24 cellular contexts compared by ENCODE assay signal in the genomic region with DNA sequence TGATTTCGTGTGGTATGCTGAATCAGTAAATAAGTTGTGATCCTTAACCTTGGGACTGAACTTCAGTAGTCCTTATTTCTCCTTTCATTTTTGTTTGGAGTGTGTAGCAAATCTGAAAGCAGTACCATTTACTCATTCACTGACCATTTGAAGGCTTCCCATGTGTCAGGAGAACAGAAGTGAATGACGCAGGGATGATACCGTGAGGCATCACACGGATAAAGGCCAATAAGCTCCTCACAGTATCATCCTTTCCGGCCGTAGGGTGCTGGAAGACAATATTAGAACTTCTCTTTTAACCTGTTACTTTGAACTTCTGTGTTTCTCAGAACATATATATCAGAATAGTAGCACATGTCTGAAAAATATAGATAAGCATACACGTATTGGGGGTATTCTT.
"Had no signal": no experiment of that assay in that cellular context is flagged by ENCODE, and none has a peak within 500 bp of the region (broad histone marks: within the 10 kb centered on the region; RNA-seq: fewer than 3 reads in every experiment).

No MANE protein-coding gene starts in this region.

- ATAC-seq: activated T-cell treated with anti-CD3 and anti-CD28 coated beads, Interleukin-2, amount 50 U/mL, for 4 hours; foreskin keratinocyte; sciatic nerve; stimulated activated naive B cell treated with anti-CD40 and anti-IgM and Interleukin-4, amounts not matched to agents 10 μg/mL and 1 μg/mL and 100 μg/mL, for 72 hours had no signal

- H3K9me3 ChIP-seq: left ventricle myocardium inferior, transverse colon, uterus had no signal

- H3K27ac ChIP-seq: epithelial cell of prostate, foreskin keratinocyte, left ventricle myocardium inferior, transverse colon, uterus had no signal

- H3K4me1 ChIP-seq: uterus had no signal

- H3K4me3 ChIP-seq: left ventricle myocardium inferior, smooth muscle cell, transverse colon, uterus had no signal

- DNase-seq: activated CD4-positive, alpha-beta T cell treated with anti-CD3 and anti-CD28 coated beads for 4 hours; activated CD4-positive, alpha-beta T cell treated with anti-CD3 and anti-CD28 coated beads, Interleukin-2, amount 50 U/mL, for 48 hours; activated CD4-positive, CD25-positive, alpha-beta regulatory T cell; activated CD8-positive, alpha-beta memory T cell treated with anti-CD3 and anti-CD28 coated beads, Interleukin-2, amount 50 U/mL, for 48 hours; activated naive CD4-positive, alpha-beta T cell; activated naive CD8-positive, alpha-beta T cell treated with anti-CD3 and anti-CD28 coated beads for 36 hours; activated T-cell treated with anti-CD3 and anti-CD28 coated beads, Interleukin-2, amount 50 U/mL, for 4 hours; amygdala; cortex of kidney; foreskin keratinocyte; hippocampal formation; kidney glomerular epithelial cell; left ventricle myocardium inferior; nucleus accumbens; stimulated activated CD4-positive, alpha-beta T cell treated with anti-CD3 and anti-CD28 coated beads, Interleukin-15, amount 100 ng/mL, for 24 hours; stimulated activated naive B cell treated with anti-CD40 and anti-IgM and Interleukin-4, amounts not matched to agents 10 μg/mL and 1 μg/mL and 100 μg/mL, for 72 hours; T-helper 1 cell; transverse colon; uterus had no signal

- H3K27me3 ChIP-seq: foreskin keratinocyte, transverse colon, uterus had no signal

- H3K9me3 Mint-ChIP-seq: nephron had no signal

- H3K4me3 Mint-ChIP-seq: activated naive CD8-positive, alpha-beta T cell treated with anti-CD3 and anti-CD28 coated beads for 36 hours; activated T-cell treated with anti-CD3 and anti-CD28 coated beads, Interleukin-2, amount 50 U/mL, for 4 hours; nephron; stimulated activated naive B cell treated with anti-CD40 and anti-IgM and Interleukin-4, amounts not matched to agents 10 μg/mL and 1 μg/mL and 100 μg/mL, for 72 hours had no signal

- H3K36me3 ChIP-seq: uterus had no signal

- H3K27me3 Mint-ChIP-seq: activated naive CD8-positive, alpha-beta T cell treated with anti-CD3 and anti-CD28 coated beads for 36 hours; stimulated activated naive B cell treated with anti-CD40 and anti-IgM and Interleukin-4, amounts not matched to agents 10 μg/mL and 1 μg/mL and 100 μg/mL, for 72 hours had no signal

- H3K4me2 ChIP-seq: smooth muscle cell had no signal

- H3K27ac Mint-ChIP-seq: activated naive CD8-positive, alpha-beta T cell treated with anti-CD3 and anti-CD28 coated beads for 36 hours; activated T-helper 2 cell treated with anti-CD3 and anti-CD28 coated beads, Interferon-gamma antibody, Interleukin-2, Interleukin-4, amounts not matched to agents 10 μg/mL and 5 μg/mL and 100 μg/mL, durations not matched to agents 14 hours and 24 hours and 36 hours; nephron had no signal
